14 cellular contexts compared by ENCODE assay signal in genomic region chr7:101739757-101740398, GRCh38.
DNase-seq lines count a peak whose midpoint lies in the region; TF ChIP-seq lines count a peak whose summit lies in the region.
"Had no signal": no experiment of that assay in that cellular context is flagged by ENCODE, and none has a peak within 500 bp of the region (broad histone marks: within the 10 kb centered on the region; RNA-seq: fewer than 3 reads in every experiment).

No MANE protein-coding gene starts in this region.

- POLR2A ChIA-PET in MCF 10A (lab: Yijun Ruan, JAX): interaction anchor here (0.9 kb wide), 1 partner anchor 70 kb away, joined by 3 read pairs; no protein-coding TSS in a partner anchor

- DNase-seq in MCF 10A (ENCODE audit: unreplicated experiment) (peak; percentile 47), breast epithelium (ENCODE audit: low spot score in 2 of 2) (no peak), glomerular visceral epithelial cell (ENCODE audit: extremely low spot score) (peak; percentile 33), nucleus accumbens (lab: John Stamatoyannopoulos, UW) (no peak), mucosa of gallbladder (ENCODE audit: low spot score) (no peak), prostate gland (ENCODE audit: low spot score) (no peak), cerebellar cortex (ENCODE audit: low spot score) (no peak)
- DNase-seq: KG1; NCI-H2227 treated with DMSO at 0.1 percent for 48 hours; stimulated activated CD4-positive, alpha-beta T cell treated with anti-CD3 and anti-CD28 coated beads, Interleukin-2, amount 100 ng/mL, for 48 hours had no signal

- H3K4me3 Mint-ChIP-seq in MCF 10A (ENCODE audit: unreplicated experiment): no peak overlapping the region
- H3K4me3 Mint-ChIP-seq: activated naive CD4-positive, alpha-beta T cell treated with anti-CD3 and anti-CD28 coated beads, Interleukin-2, amount 50 U/mL, for 24 hours; stimulated activated effector memory CD8-positive, alpha-beta T cell treated with anti-CD3 and anti-CD28 coated beads, Interleukin-12 subunit alpha, Interleukin-12 subunit beta, amount 100 ng/mL, for 72 hours had no signal

- no peak overlapping the region for H3K27ac Mint-ChIP-seq in MCF 10A (ENCODE audit: low read depth, unreplicated experiment)
- H3K27ac Mint-ChIP-seq: activated naive CD4-positive, alpha-beta T cell treated with anti-CD3 and anti-CD28 coated beads, Interleukin-2, amount 50 U/mL, for 24 hours; stimulated activated effector memory CD8-positive, alpha-beta T cell treated with anti-CD3 and anti-CD28 coated beads, Interleukin-12 subunit alpha, Interleukin-12 subunit beta, amount 100 ng/mL, for 72 hours had no signal

- H3K9ac ChIP-seq in OCI-LY1 (ENCODE audit: low read length): no peak overlapping the region; the same call in 1 of the 2 replicates

- BruUV-seq in MCF 10A (replicated peaks; lab: Mats Ljungman, UMichigan): no TSS peak

- H3K27me3 ChIP-seq in breast epithelium: peaks cover 0 to 23% of the 10 kb centered on the region in 2 donors
- no peaks in the 10 kb centered on the region for H3K27me3 ChIP-seq in OCI-LY1 (ENCODE audit: insufficient read depth, low read length)
- no peaks in the 10 kb centered on the region for H3K27me3 ChIP-seq in prostate gland (replicated peaks; ENCODE audit: insufficient read depth)

- no peak for TF ChIP-seq POLR2A in breast epithelium (IDR thresholded peaks at IDR 0.05)
- no peak for TF ChIP-seq POLR2A in prostate gland (IDR thresholded peaks at IDR 0.05)

- no peak overlapping the region for H3K27ac ChIP-seq in breast epithelium
- H3K27ac ChIP-seq in OCI-LY1 (ENCODE audit: low read depth, low read length, poor library complexity, severe bottlenecking): peak overlapping the region; percentile 99
- no peak overlapping the region for H3K27ac ChIP-seq in prostate gland
- H3K27ac ChIP-seq: esophagus muscularis mucosa had no signal

- no peaks in the 10 kb centered on the region for H3K36me3 Mint-ChIP-seq in MCF 10A (ENCODE audit: insufficient read depth, unreplicated experiment)
- H3K36me3 Mint-ChIP-seq: activated naive CD4-positive, alpha-beta T cell treated with anti-CD3 and anti-CD28 coated beads, Interleukin-2, amount 50 U/mL, for 24 hours had no signal

- H3K9me3 ChIP-seq in breast epithelium (no peaks in the 10 kb centered on the region), OCI-LY1 (ENCODE audit: low read length) (no peaks in the 10 kb centered on the region), prostate gland (no peaks in the 10 kb centered on the region)
- H3K9me3 ChIP-seq: esophagus muscularis mucosa had no signal

- H3K4me1 ChIP-seq in breast epithelium: peaks cover 0 to 5% of the 10 kb centered on the region in 2 donors
- H3K4me1 ChIP-seq in OCI-LY1 (ENCODE audit: insufficient read depth, low read length, severe bottlenecking): peaks cover 58% of the 10 kb centered on the region
- no peaks in the 10 kb centered on the region for H3K4me1 ChIP-seq in prostate gland (replicated peaks)

- TF ChIP-seq CTCF in MCF 10A (IDR thresholded peaks at IDR 0.05; ENCODE audit: unreplicated experiment) (no peak), breast epithelium (IDR thresholded peaks at IDR 0.05) (no peak), OCI-LY1 (IDR thresholded peaks at IDR 0.05; ENCODE audit: low read length) (no peak), prostate gland (IDR thresholded peaks at IDR 0.05) (no peak)

- no peaks in the 10 kb centered on the region for H3K9me2 ChIP-seq in OCI-LY1 (ENCODE audit: low read depth, low read length)

- H3K36me3 ChIP-seq in breast epithelium: no peaks in the 10 kb centered on the region
- H3K36me3 ChIP-seq in OCI-LY1 (ENCODE audit: insufficient read depth, low read length): no peaks in the 10 kb centered on the region
- no peaks in the 10 kb centered on the region for H3K36me3 ChIP-seq in prostate gland
- H3K36me3 ChIP-seq: esophagus muscularis mucosa had no signal

- H3K4me1 Mint-ChIP-seq in MCF 10A (ENCODE audit: insufficient read depth, unreplicated experiment): peaks cover 10% of the 10 kb centered on the region

- WGBS in prostate gland: 86% methylated on average over 5 of the region's 5 CpGs

- intact Hi-C loops in MCF 10A (cut with micrococcal nuclease) (no loop called here), breast epithelium (cut with DNase I; ENCODE audit: low total_unique reads) (no loop called here), prostate gland (cut with DNase I) (no loop called here)

- H3K79me2 ChIP-seq in OCI-LY1 (ENCODE audit: insufficient read depth, low read length): no peaks in the 10 kb centered on the region

- H3K9me3 Mint-ChIP-seq in MCF 10A (ENCODE audit: unreplicated experiment): no peaks in the 10 kb centered on the region
- H3K9me3 Mint-ChIP-seq: activated naive CD4-positive, alpha-beta T cell treated with anti-CD3 and anti-CD28 coated beads, Interleukin-2, amount 50 U/mL, for 24 hours; stimulated activated effector memory CD8-positive, alpha-beta T cell treated with anti-CD3 and anti-CD28 coated beads, Interleukin-12 subunit alpha, Interleukin-12 subunit beta, amount 100 ng/mL, for 72 hours had no signal

- CTCF ChIA-PET in MCF 10A (lab: Yijun Ruan, JAX): interaction anchor here (0.7 kb wide), 1 partner anchor 141 kb away, joined by 3 read pairs; no protein-coding TSS in a partner anchor

- peak overlapping the region; percentile 17; the same call in 1 of the 2 replicates for H3K4me2 ChIP-seq in OCI-LY1 (ENCODE audit: low read length)

- H3F3A ChIP-seq in OCI-LY1 (ENCODE audit: insufficient read depth, low read length): peaks cover 11% of the 10 kb centered on the region

- no peaks in the 10 kb centered on the region for H3K27me3 Mint-ChIP-seq in MCF 10A (ENCODE audit: insufficient read depth, unreplicated experiment)
- H3K27me3 Mint-ChIP-seq: activated naive CD4-positive, alpha-beta T cell treated with anti-CD3 and anti-CD28 coated beads, Interleukin-2, amount 50 U/mL, for 24 hours had no signal

- H3K4me3 ChIP-seq in breast epithelium (no peak overlapping the region), OCI-LY1 (ENCODE audit: low read depth, low read length, poor library complexity, severe bottlenecking) (no peak overlapping the region), prostate gland (no peak overlapping the region)
- H3K4me3 ChIP-seq: esophagus muscularis mucosa had no signal

- no peaks in the 10 kb centered on the region for H4K20me1 ChIP-seq in OCI-LY1 (ENCODE audit: insufficient read depth, low read length)

- H2AFZ ChIP-seq in OCI-LY1 (ENCODE audit: low read length): no peak overlapping the region

Comparison
In these comparisons a context has a peak if more than half of its experiments do, and no peak if none do; other contexts are left out.
1. DNase-seq: peak in MCF 10A (single experiment) and glomerular visceral epithelial cell (single experiment); none in breast epithelium (0 of 2), nucleus accumbens (0 of 56), mucosa of gallbladder (single experiment), prostate gland (single experiment) and cerebellar cortex (single experiment).